In the genomic region with DNA sequence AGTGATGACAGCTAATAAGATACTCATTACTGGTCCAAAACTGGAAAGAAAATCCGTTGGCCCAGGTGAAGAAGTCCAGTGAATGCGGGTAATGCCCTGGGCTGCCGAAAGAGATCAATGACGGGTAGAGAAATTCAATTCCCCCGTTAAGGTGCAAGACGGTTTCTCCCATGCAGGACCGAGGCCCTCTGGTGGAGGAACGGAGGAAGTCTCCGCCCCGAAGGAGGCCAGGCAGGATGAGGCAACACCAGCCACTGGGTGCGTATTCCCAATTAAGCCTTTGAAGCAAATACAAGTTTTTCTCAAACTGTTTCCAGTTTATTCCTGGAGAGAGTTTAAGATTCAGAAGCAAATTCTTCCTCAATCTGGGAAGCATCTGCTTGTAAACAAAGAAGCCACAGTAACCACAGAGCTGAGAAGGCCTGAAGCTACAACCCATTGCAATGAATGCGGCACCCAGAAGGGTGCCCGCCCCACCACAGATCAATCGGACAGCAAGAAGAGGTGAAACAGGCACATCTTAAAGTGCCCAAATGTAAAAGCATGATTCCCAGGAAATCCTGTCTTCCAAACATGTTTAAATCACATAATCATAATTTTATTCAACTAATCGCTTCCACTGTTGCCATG, we compare ENCODE assay signal across 1 cellular context.
A peak's percentile ranks its signal among the peaks of the same experiment; 100 is the strongest.
TF ChIP-seq lines count a peak whose summit lies in the region.

No MANE protein-coding gene starts in this region.

TF ChIP-seq in HepG2, 621 proteins besides CTCF, POLR2A, EP300 and RAD21 (continued from another document):
- TF ChIP-seq ZFP91 (CRISPR knock-in tag; IDR thresholded peaks at IDR 0.05; ENCODE audit: borderline replicate concordance) (no peak), YY1 (IDR thresholded peaks at IDR 0.05; ENCODE audit: insufficient read depth, insufficient replicate concordance, low read depth, low read length) (peak; percentile 36), ONECUT2 (CRISPR knock-in tag; IDR thresholded peaks at IDR 0.05) (no peak), ZNF350 (CRISPR knock-in tag; IDR thresholded peaks at IDR 0.05; ENCODE audit: borderline replicate concordance, low read depth) (no peak), XRCC5 (optimal IDR thresholded peaks at IDR 0.05; ENCODE audit: low read length) (peak; percentile 70), ZNF180 (CRISPR knock-in tag; IDR thresholded peaks at IDR 0.05; ENCODE audit: borderline replicate concordance, low read depth) (no peak), ATF2 (CRISPR knock-in tag; IDR thresholded peaks at IDR 0.05) (0 out of 2 replicates have a peak, but pooled peaks have one; percentile 34), ZNF354B (CRISPR knock-in tag; IDR thresholded peaks at IDR 0.05) (no peak), KAT2B (IDR thresholded peaks at IDR 0.05; ENCODE audit: borderline replicate concordance, low read depth, low read length) (no peak), HOXA9 (CRISPR knock-in tag; IDR thresholded peaks at IDR 0.05; ENCODE audit: borderline replicate concordance) (no peak), ZNF790 (CRISPR knock-in tag; IDR thresholded peaks at IDR 0.05; ENCODE audit: borderline replicate concordance) (no peak), ZNF20 (CRISPR knock-in tag; IDR thresholded peaks at IDR 0.05) (no peak), ZKSCAN1 (IDR thresholded peaks at IDR 0.05; ENCODE audit: low read length) (no peak), ZNF17 (CRISPR knock-in tag; IDR thresholded peaks at IDR 0.05) (no peak), ARID5B (CRISPR knock-in tag; IDR thresholded peaks at IDR 0.05) (peak; percentile 23; the same call in 1 of the 2 replicates), FOXP1 (IDR thresholded peaks at IDR 0.05) (no peak), FOXP1 (CRISPR knock-in tag; IDR thresholded peaks at IDR 0.05) (no peak), ZNF839 (CRISPR knock-in tag; IDR thresholded peaks at IDR 0.05; ENCODE audit: borderline replicate concordance) (no peak)
- TF ChIP-seq, protein P1, sequence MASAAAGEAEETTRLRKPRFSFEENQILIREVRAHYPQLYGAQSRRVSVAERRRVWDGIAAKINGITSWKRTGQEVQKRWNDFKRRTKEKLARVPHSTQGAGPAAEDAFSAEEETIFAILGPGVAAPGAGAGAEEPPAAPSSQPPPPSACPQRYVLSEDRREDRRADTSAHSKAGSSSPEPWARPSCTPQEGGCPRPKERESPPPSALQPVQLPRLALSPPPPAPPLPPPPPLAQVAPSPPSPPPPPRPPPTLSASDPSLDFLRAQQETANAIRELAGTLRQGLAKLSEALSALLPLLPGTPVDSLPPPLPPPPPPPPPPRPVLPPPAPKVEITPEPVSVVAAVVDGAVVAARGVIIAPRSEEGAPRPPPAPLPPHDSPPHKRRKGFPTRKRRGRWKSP (CRISPR knock-in tag; IDR thresholded peaks at IDR 0.05) = no peak
- TF ChIP-seq, protein P2, sequence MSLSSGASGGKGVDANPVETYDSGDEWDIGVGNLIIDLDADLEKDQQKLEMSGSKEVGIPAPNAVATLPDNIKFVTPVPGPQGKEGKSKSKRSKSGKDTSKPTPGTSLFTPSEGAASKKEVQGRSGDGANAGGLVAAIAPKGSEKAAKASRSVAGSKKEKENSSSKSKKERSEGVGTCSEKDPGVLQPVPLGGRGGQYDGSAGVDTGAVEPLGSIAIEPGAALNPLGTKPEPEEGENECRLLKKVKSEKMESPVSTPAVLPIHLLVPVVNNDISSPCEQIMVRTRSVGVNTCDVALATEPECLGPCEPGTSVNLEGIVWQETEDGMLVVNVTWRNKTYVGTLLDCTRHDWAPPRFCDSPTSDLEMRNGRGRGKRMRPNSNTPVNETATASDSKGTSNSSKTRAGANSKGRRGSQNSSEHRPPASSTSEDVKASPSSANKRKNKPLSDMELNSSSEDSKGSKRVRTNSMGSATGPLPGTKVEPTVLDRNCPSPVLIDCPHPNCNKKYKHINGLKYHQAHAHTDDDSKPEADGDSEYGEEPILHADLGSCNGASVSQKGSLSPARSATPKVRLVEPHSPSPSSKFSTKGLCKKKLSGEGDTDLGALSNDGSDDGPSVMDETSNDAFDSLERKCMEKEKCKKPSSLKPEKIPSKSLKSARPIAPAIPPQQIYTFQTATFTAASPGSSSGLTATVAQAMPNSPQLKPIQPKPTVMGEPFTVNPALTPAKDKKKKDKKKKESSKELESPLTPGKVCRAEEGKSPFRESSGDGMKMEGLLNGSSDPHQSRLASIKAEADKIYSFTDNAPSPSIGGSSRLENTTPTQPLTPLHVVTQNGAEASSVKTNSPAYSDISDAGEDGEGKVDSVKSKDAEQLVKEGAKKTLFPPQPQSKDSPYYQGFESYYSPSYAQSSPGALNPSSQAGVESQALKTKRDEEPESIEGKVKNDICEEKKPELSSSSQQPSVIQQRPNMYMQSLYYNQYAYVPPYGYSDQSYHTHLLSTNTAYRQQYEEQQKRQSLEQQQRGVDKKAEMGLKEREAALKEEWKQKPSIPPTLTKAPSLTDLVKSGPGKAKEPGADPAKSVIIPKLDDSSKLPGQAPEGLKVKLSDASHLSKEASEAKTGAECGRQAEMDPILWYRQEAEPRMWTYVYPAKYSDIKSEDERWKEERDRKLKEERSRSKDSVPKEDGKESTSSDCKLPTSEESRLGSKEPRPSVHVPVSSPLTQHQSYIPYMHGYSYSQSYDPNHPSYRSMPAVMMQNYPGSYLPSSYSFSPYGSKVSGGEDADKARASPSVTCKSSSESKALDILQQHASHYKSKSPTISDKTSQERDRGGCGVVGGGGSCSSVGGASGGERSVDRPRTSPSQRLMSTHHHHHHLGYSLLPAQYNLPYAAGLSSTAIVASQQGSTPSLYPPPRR (CRISPR knock-in tag; IDR thresholded peaks at IDR 0.05; ENCODE audit: borderline replicate concordance) = no peak
